In the genomic region with DNA sequence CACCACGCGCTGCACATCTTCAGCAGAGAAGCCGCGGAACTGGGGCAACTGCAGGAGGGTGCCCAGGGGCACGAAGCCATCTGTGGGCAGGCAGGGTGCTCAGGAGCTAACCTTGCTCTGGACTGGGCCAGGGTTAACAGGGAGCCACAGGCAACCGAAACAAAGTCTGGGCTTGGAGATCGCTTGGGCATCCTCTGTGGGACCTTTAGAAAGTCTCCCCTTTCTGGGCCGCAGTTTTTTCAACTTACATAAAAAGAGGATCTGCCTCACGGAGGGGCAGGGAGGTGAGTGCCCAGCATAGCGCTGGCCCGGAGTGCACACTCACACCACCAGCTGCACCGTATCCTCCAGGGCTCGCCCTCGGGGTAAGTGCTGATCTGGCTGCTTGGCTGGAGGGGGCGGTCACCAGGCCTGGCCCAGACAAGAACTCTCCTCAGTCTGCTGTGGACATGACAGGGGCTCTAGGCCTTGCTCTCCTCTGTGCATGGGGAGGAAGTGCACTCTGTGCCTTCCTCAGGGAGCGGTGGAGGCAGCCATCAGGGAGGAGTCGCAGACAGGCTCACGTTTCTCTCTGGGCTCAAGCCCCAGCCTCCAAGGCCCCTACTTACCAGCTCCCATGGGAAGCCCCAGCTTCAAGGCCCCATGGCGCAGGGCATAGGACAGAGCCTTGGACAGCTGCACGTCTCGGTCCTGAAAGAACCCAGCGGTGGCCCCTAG, we compare ENCODE assay signal across 8 cellular contexts. TPM values are rescaled to one million over a fixed set of nuclear protein-coding genes. Genes with fewer than 3 reads are reported as not detected.
A peak's percentile ranks its signal among the peaks of the same experiment; 100 is the strongest.
DNase-seq lines count a peak whose midpoint lies in the region; TF ChIP-seq lines count a peak whose summit lies in the region.

No MANE protein-coding gene starts in this region.

- no peaks in the 10 kb centered on the region for H3K9me2 ChIP-seq in DOHH2 (replicated peaks; ENCODE audit: control insufficient read depth, low read length)

- H3K4me1 ChIP-seq in DOHH2 (ENCODE audit: control insufficient read depth, low read length) (peaks cover 59% of the 10 kb centered on the region), parathyroid adenoma (peaks cover 7% of the 10 kb centered on the region)

- H3K4me2 ChIP-seq in DOHH2 (ENCODE audit: low read length), result peak overlapping the region; percentile 99
- peak overlapping the region; percentile 94 for H3K4me2 ChIP-seq in parathyroid adenoma (ENCODE audit: low read length)

- TF ChIP-seq CTCF in DOHH2 (IDR thresholded peaks at IDR 0.05; ENCODE audit: low read depth, low read length, poor library complexity, severe bottlenecking) (no peak), epithelial cell of esophagus (IDR thresholded peaks at IDR 0.05; ENCODE audit: insufficient read depth, low read depth, low read length, missing control alignments) (no peak), parathyroid adenoma (IDR thresholded peaks at IDR 0.05) (no peak)

- no peak overlapping the region for H3K9ac ChIP-seq in parathyroid adenoma

- peaks cover 21% of the 10 kb centered on the region for H3F3A ChIP-seq in DOHH2 (ENCODE audit: control insufficient read depth, insufficient read depth)

- peak overlapping the region; percentile 82 for H3K27ac ChIP-seq in DOHH2 (ENCODE audit: low read depth, low read length)
- H3K27ac ChIP-seq in parathyroid adenoma, result no peak overlapping the region

- H3K27me3 ChIP-seq in DOHH2 (ENCODE audit: control insufficient read depth, low read length) (no peaks in the 10 kb centered on the region), parathyroid adenoma (ENCODE audit: control insufficient read depth, insufficient read depth, low read length) (no peaks in the 10 kb centered on the region)

- peak overlapping the region; percentile 84 for H2AFZ ChIP-seq in parathyroid adenoma

- DNase-seq in RPMI7951 (ENCODE audit: low read depth), result peak; percentile 32
- no peak for DNase-seq in epithelial cell of esophagus (ENCODE audit: low read depth)
- no peak for DNase-seq in DMS153 (lab: John Stamatoyannopoulos, UW)
- no peak for DNase-seq in stimulated activated CD4-positive, alpha-beta T cell treated with anti-CD3 and anti-CD28 coated beads, Interleukin-2, amount 100 ng/mL, for 48 hours
- DNase-seq in NCI-H526 treated with DMSO at 0.1 percent for 48 hours (lab: John Stamatoyannopoulos, UW), result no peak
- DNase-seq in NK-92 treated with Interleukin-12 subunit alpha and Interleukin-12 subunit beta, amount 100 ng/mL, for 24 hours (lab: John Stamatoyannopoulos, UW), result no peak

- H3K79me2 ChIP-seq in DOHH2 (ENCODE audit: control insufficient read depth, low read length) (peaks cover 34% of the 10 kb centered on the region), parathyroid adenoma (no peaks in the 10 kb centered on the region)

- H3K9me3 ChIP-seq in DOHH2 (ENCODE audit: control insufficient read depth, insufficient read depth, low read length) (no peaks in the 10 kb centered on the region), parathyroid adenoma (ENCODE audit: control insufficient read depth, low read length) (no peaks in the 10 kb centered on the region)

- H3K36me3 ChIP-seq in DOHH2 (ENCODE audit: control insufficient read depth, low read length), result peaks cover 52% of the 10 kb centered on the region
- H3K36me3 ChIP-seq in parathyroid adenoma (ENCODE audit: control insufficient read depth, insufficient read depth, low read length), result no peaks in the 10 kb centered on the region

- H3K4me3 ChIP-seq in DOHH2 (ENCODE audit: low read length) (peak overlapping the region; percentile 85), epithelial cell of esophagus (ENCODE audit: low read length) (peak overlapping the region; percentile 74), parathyroid adenoma (ENCODE audit: low read depth, low read length) (peak overlapping the region; percentile 85)

- no peaks in the 10 kb centered on the region for H4K20me1 ChIP-seq in DOHH2 (ENCODE audit: control insufficient read depth, insufficient read depth, low read depth, low read length)

RNA-seq across cellular contexts. Expression of gene TRPT1, which starts 0.9 kb away (rescaled TPM):
- total RNA-seq in RPMI7951 (2014; rRNA removed; shearing (Covaris generic)), result 67.2 and 79.8 TPM in 2 replicates

RNA-seq across cellular contexts. Expression of gene NUDT22, which starts 1.0 kb away (rescaled TPM):
- 59.7 and 90.2 TPM in 2 replicates for total RNA-seq in RPMI7951 (2014; rRNA removed; shearing (Covaris generic))

RNA-seq across cellular contexts. Expression of gene DNAJC4, which starts 5.3 kb away (rescaled TPM):
- 17.2 and 23.7 TPM in 2 replicates for total RNA-seq in RPMI7951 (2014; rRNA removed; shearing (Covaris generic))

RNA-seq across cellular contexts. Expression of gene VEGFB, which starts 9.3 kb away (rescaled TPM):
- 45.7 and 51.3 TPM in 2 replicates for total RNA-seq in RPMI7951 (2014; rRNA removed; shearing (Covaris generic))

RNA-seq across cellular contexts. Expression of gene FKBP2, which starts 15.8 kb away (rescaled TPM):
- total RNA-seq in RPMI7951 (2014; rRNA removed; shearing (Covaris generic)), result 76.3 and 109 TPM in 2 replicates
